In genomic region chr16:78100162-78100467, GRCh38 we compare ENCODE assay signal across 1 cellular context.
TF ChIP-seq lines count a peak whose summit lies in the region.

No MANE protein-coding gene starts in this region.

TF ChIP-seq in H1, 55 proteins besides CTCF, POLR2A, EP300 and RAD21 (continued from another document):
- TF ChIP-seq, protein P1, sequence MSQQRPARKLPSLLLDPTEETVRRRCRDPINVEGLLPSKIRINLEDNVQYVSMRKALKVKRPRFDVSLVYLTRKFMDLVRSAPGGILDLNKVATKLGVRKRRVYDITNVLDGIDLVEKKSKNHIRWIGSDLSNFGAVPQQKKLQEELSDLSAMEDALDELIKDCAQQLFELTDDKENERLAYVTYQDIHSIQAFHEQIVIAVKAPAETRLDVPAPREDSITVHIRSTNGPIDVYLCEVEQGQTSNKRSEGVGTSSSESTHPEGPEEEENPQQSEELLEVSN (IDR thresholded peaks at IDR 0.05): peak; percentile 83; the same call in 1 of the 2 replicates
